ENCODE assay signal across 12 cellular contexts in genomic region chr10:6299743-6300105, GRCh38.
A peak's percentile ranks its signal among the peaks of the same experiment; 100 is the strongest.
DNase-seq lines count a peak whose midpoint lies in the region; ATAC-seq lines count a peak whose summit lies in the region.
"Had no signal": no experiment of that assay in that cellular context is flagged by ENCODE, and none has a peak within 500 bp of the region (broad histone marks: within the 10 kb centered on the region; RNA-seq: fewer than 3 reads in every experiment).

No MANE protein-coding gene starts in this region.

- H3K9ac ChIP-seq in mesenchymal stem cell (ENCODE audit: low read length), result no peak overlapping the region

- no peak overlapping the region for H2BK120ac ChIP-seq in mesenchymal stem cell (ENCODE audit: low read depth, low read length)

- H3K18ac ChIP-seq in mesenchymal stem cell (ENCODE audit: low read depth in 1 of 2, low read length in 2 of 2), result peak overlapping the region in 1 of 2 experiments; percentile 46

- WGBS in mesenchymal stem cell, result 92% methylated on average over 2 of the region's 2 CpGs

- H2BK5ac ChIP-seq in mesenchymal stem cell (ENCODE audit: low read depth, low read length, poor library complexity, severe bottlenecking), result peak overlapping the region; percentile 54

- H2AFZ ChIP-seq in mesenchymal stem cell (ENCODE audit: low read depth, low read length), result no peak overlapping the region

- H3K4ac ChIP-seq in mesenchymal stem cell (ENCODE audit: low read depth in 1 of 2, low read length in 2 of 2), result peak overlapping the region in 1 of 2 experiments; percentile 42

- no peaks in the 10 kb centered on the region for H3K36me3 ChIP-seq in CD4-positive, CD25-positive, alpha-beta regulatory T cell (ENCODE audit: control insufficient read depth, insufficient read depth, low read length)
- H3K36me3 ChIP-seq in mesenchymal stem cell (ENCODE audit: control insufficient read depth in 1 of 2, insufficient read depth in 2 of 2, low read depth in 1 of 2, low read length in 2 of 2), result no peaks in the 10 kb centered on the region
- H3K36me3 ChIP-seq: cardiac muscle cell had no signal

- no peak for ATAC-seq in CD4-positive, CD25-positive, alpha-beta regulatory T cell (ENCODE audit: low read depth in 2 of 2)
- no peak for ATAC-seq in GM21390 (IDR thresholded peaks at IDR 0.05; ENCODE audit: unreplicated experiment)
- ATAC-seq in GM21447 (IDR thresholded peaks at IDR 0.05; ENCODE audit: unreplicated experiment), result no peak

- H3K14ac ChIP-seq in mesenchymal stem cell (ENCODE audit: low read length in 2 of 2), result no peak overlapping the region

- H3K27ac ChIP-seq in CD4-positive, CD25-positive, alpha-beta regulatory T cell (ENCODE audit: insufficient read depth, low read length, poor library complexity, severe bottlenecking), result peak overlapping the region; percentile 61
- peak overlapping the region; percentile 57 for H3K27ac ChIP-seq in mesenchymal stem cell (ENCODE audit: low read length, poor library complexity, severe bottlenecking)

- H3K23ac ChIP-seq in mesenchymal stem cell (ENCODE audit: low read length in 2 of 2), result no peak overlapping the region

- no peak overlapping the region for H2BK15ac ChIP-seq in mesenchymal stem cell (ENCODE audit: low read depth, poor library complexity, severe bottlenecking)

- H3K4me3 ChIP-seq in CD4-positive, CD25-positive, alpha-beta regulatory T cell (ENCODE audit: low read depth, low read length), result peak overlapping the region; percentile 72
- H3K4me3 ChIP-seq in mesenchymal stem cell (ENCODE audit: insufficient read depth in 1 of 2, low read depth in 1 of 2, low read length in 2 of 2), result no peak overlapping the region
- H3K4me3 ChIP-seq: cardiac muscle cell had no signal

- H3K27me3 ChIP-seq in CD4-positive, CD25-positive, alpha-beta regulatory T cell (ENCODE audit: control insufficient read depth, insufficient read depth, low read length), result no peaks in the 10 kb centered on the region
- no peaks in the 10 kb centered on the region for H3K27me3 ChIP-seq in mesenchymal stem cell (ENCODE audit: control insufficient read depth in 1 of 2, insufficient read depth in 1 of 2, low read length in 2 of 2)
- H3K27me3 ChIP-seq: cardiac muscle cell had no signal

- H3K9me3 ChIP-seq in CD4-positive, CD25-positive, alpha-beta regulatory T cell (ENCODE audit: control insufficient read depth in 2 of 2, low read length in 2 of 2), result no peaks in the 10 kb centered on the region
- no peaks in the 10 kb centered on the region for H3K9me3 ChIP-seq in mesenchymal stem cell (ENCODE audit: control insufficient read depth, low read length)

- peak overlapping the region; percentile 5 to 88 (median 86) for H3K27ac Mint-ChIP-seq in CD4-positive, CD25-positive, alpha-beta regulatory T cell
- H3K27ac Mint-ChIP-seq in activated T-helper 2 cell treated with anti-CD3 and anti-CD28 coated beads, Interferon-gamma antibody, Interleukin-2, Interleukin-4, amounts not matched to agents 10 μg/mL and 5 μg/mL and 100 μg/mL, durations not matched to agents 14 hours and 24 hours and 36 hours, result peak overlapping the region; percentile 88

- peaks cover 3% of the 10 kb centered on the region for H3K27me3 Mint-ChIP-seq in CD4-positive, CD25-positive, alpha-beta regulatory T cell
- no peaks in the 10 kb centered on the region for H3K27me3 Mint-ChIP-seq in activated T-helper 2 cell treated with anti-CD3 and anti-CD28 coated beads, Interferon-gamma antibody, Interleukin-2, Interleukin-4, amounts not matched to agents 10 μg/mL and 5 μg/mL and 100 μg/mL, durations not matched to agents 14 hours and 24 hours and 36 hours (ENCODE audit: low read depth)

- H3K4me3 Mint-ChIP-seq in CD4-positive, CD25-positive, alpha-beta regulatory T cell, result peak overlapping the region in 3 of 4 donors; percentile 14 to 75 (median 68)
- H3K4me3 Mint-ChIP-seq in activated T-helper 2 cell treated with anti-CD3 and anti-CD28 coated beads, Interferon-gamma antibody, Interleukin-2, Interleukin-4, amounts not matched to agents 10 μg/mL and 5 μg/mL and 100 μg/mL, durations not matched to agents 14 hours and 24 hours and 36 hours (ENCODE audit: low read depth), result peak overlapping the region; percentile 69

- intact Hi-C loops in activated T-helper 2 cell treated with anti-CD3 and anti-CD28 coated beads, Interferon-gamma antibody, Interleukin-2, Interleukin-4, amounts not matched to agents 10 μg/mL and 5 μg/mL and 100 μg/mL, durations not matched to agents 14 hours and 24 hours and 36 hours (cut with micrococcal nuclease), result loop anchor here (5.0 to 10.0 kb wide), 2 partner anchors 32 to 195 kb away; no protein-coding TSS in a partner anchor

- H3K4me2 ChIP-seq in mesenchymal stem cell (ENCODE audit: low read length, poor library complexity, severe bottlenecking), result no peak overlapping the region

- H4K91ac ChIP-seq in mesenchymal stem cell (ENCODE audit: low read length), result no peak overlapping the region

- H2AK5ac ChIP-seq in mesenchymal stem cell (ENCODE audit: low read length, severe bottlenecking), result peak overlapping the region; percentile 86

- peak overlapping the region in 1 of 2 experiments; percentile 20 for H2BK12ac ChIP-seq in mesenchymal stem cell (ENCODE audit: low read length in 2 of 2)

- no peak for DNase-seq in CD4-positive, CD25-positive, alpha-beta regulatory T cell
- DNase-seq in HK-2 (ENCODE audit: unreplicated experiment) (peak; percentile 25), mesenchymal stem cell (no peak), DMS153 (lab: John Stamatoyannopoulos, UW) (no peak), DMS114 treated with DMSO at 0.1 percent for 48 hours (lab: John Stamatoyannopoulos, UW; ENCODE audit: unreplicated experiment) (no peak)
- no peak for DNase-seq in activated T-helper 2 cell treated with anti-CD3 and anti-CD28 coated beads, Interferon-gamma antibody, Interleukin-2, Interleukin-4, amounts not matched to agents 10 μg/mL and 5 μg/mL and 100 μg/mL, durations not matched to agents 14 hours and 24 hours and 36 hours (ENCODE audit: low spot score)
- DNase-seq: activated CD8-positive, alpha-beta memory T cell treated with anti-CD3 and anti-CD28 coated beads, Interleukin-2, amount 50 U/mL, for 4 hours; NCI-H1417; posterior cingulate gyrus had no signal

- peaks cover 17% of the 10 kb centered on the region for H3K4me1 ChIP-seq in CD4-positive, CD25-positive, alpha-beta regulatory T cell (ENCODE audit: control insufficient read depth, insufficient read depth, low read length, poor library complexity, severe bottlenecking)
- H3K4me1 ChIP-seq in mesenchymal stem cell (ENCODE audit: control insufficient read depth, insufficient read depth, low read depth, low read length), result peaks cover 19% of the 10 kb centered on the region

- H4K8ac ChIP-seq in mesenchymal stem cell (ENCODE audit: low read length), result no peak overlapping the region

- H3K4me1 Mint-ChIP-seq in CD4-positive, CD25-positive, alpha-beta regulatory T cell, result peaks cover 15 to 41% (median 20%) of the 10 kb centered on the region in 4 donors
- H3K4me1 Mint-ChIP-seq in activated T-helper 2 cell treated with anti-CD3 and anti-CD28 coated beads, Interferon-gamma antibody, Interleukin-2, Interleukin-4, amounts not matched to agents 10 μg/mL and 5 μg/mL and 100 μg/mL, durations not matched to agents 14 hours and 24 hours and 36 hours (ENCODE audit: low read depth), result peaks cover 60% of the 10 kb centered on the region

- no peaks in the 10 kb centered on the region for H3K36me3 Mint-ChIP-seq in CD4-positive, CD25-positive, alpha-beta regulatory T cell
- H3K36me3 Mint-ChIP-seq in activated T-helper 2 cell treated with anti-CD3 and anti-CD28 coated beads, Interferon-gamma antibody, Interleukin-2, Interleukin-4, amounts not matched to agents 10 μg/mL and 5 μg/mL and 100 μg/mL, durations not matched to agents 14 hours and 24 hours and 36 hours (ENCODE audit: low read depth), result peaks cover 39% of the 10 kb centered on the region

- H3K79me1 ChIP-seq in mesenchymal stem cell (replicated peaks; ENCODE audit: low read length, poor library complexity, severe bottlenecking), result no peaks in the 10 kb centered on the region

- no peaks in the 10 kb centered on the region for H3K9me3 Mint-ChIP-seq in CD4-positive, CD25-positive, alpha-beta regulatory T cell
- peaks cover 6% of the 10 kb centered on the region for H3K9me3 Mint-ChIP-seq in activated T-helper 2 cell treated with anti-CD3 and anti-CD28 coated beads, Interferon-gamma antibody, Interleukin-2, Interleukin-4, amounts not matched to agents 10 μg/mL and 5 μg/mL and 100 μg/mL, durations not matched to agents 14 hours and 24 hours and 36 hours
